ENCODE assay signal across 8 cellular contexts in the genomic region with DNA sequence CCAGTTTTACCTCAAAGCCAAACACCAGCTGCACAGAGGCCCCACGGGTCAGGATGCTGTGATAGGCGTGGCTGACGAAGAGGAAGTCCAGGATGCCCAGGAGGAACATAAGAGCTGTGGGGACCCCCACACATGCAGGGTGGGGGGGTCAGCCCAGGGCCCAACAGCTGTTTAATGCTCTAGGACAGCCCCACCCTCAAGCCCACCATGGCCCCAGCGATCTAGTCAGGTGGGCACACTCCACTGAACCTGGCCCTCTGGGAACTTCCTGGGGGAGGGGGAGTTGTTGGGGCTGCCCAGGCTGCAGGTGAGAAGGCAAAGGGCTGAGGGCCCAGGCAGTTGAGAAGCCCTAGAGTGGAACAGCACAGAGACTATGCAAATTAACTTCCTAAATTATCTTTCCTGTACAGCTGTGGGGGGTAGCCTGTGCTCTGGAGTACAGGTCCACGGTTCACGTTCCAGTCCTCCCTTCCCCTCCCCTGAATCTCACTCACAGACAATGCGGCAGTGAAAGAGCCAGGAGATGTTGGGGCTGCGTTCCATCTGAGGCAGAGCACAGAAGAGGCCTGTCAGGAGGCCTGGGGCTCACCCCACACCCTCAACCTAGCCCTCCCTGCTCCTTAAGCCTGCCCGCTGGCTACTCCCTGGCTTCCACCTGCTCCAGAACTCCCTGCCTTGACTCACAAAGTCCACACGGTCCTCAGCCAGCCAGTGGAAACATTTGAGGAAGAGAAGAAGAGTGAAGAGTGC. TPM values are rescaled to one million over a fixed set of nuclear protein-coding genes. Genes with fewer than 3 reads are reported as not detected.
DNase-seq lines count a peak whose midpoint lies in the region; ATAC-seq and TF ChIP-seq lines count a peak whose summit lies in the region.

No MANE protein-coding gene starts in this region.

- no peak for ATAC-seq in GM23338
- ATAC-seq in omental fat pad (ENCODE audit: low FRiP score) = no peak
- ATAC-seq in HG02642 (IDR thresholded peaks at IDR 0.05; ENCODE audit: poor library complexity, unreplicated experiment) = no peak

- H3K4me3 ChIP-seq in GM23338 = no peak overlapping the region
- H3K4me3 ChIP-seq in neuron (ENCODE audit: low read length) = peak overlapping the region; percentile 83

- DNase-seq in GM23338 (ENCODE audit: low spot score) (no peak), NCI-H146 (lab: John Stamatoyannopoulos, UW) (no peak), hypothalamus (lab: John Stamatoyannopoulos, UW) (no peak), omental fat pad (ENCODE audit: low spot score) (no peak)
- DNase-seq in activated naive CD8-positive, alpha-beta T cell treated with anti-CD3 and anti-CD28 coated beads for 36 hours = no peak

- peaks cover 1% of the 10 kb centered on the region for H3K36me3 ChIP-seq in GM23338 (ENCODE audit: insufficient read depth)
- H3K36me3 ChIP-seq in neuron (ENCODE audit: insufficient read depth, low read length) = peaks cover 48% of the 10 kb centered on the region

- no peak overlapping the region for H3K27ac ChIP-seq in GM23338 (ENCODE audit: low read depth)

- no peaks in the 10 kb centered on the region for H3K9me3 Mint-ChIP-seq in GM23338
- no peaks in the 10 kb centered on the region for H3K9me3 Mint-ChIP-seq in activated naive CD8-positive, alpha-beta T cell treated with anti-CD3 and anti-CD28 coated beads for 36 hours

- peak overlapping the region; percentile 97 for H3K4me3 Mint-ChIP-seq in GM23338
- H3K4me3 Mint-ChIP-seq in activated naive CD8-positive, alpha-beta T cell treated with anti-CD3 and anti-CD28 coated beads for 36 hours = peak overlapping the region; percentile 98

- H3F3A ChIP-seq in GM23338 (replicated peaks; ENCODE audit: low read depth) = peaks cover 12% of the 10 kb centered on the region; the same call in 1 of the 2 replicates

- H3K9me3 ChIP-seq in neuron (ENCODE audit: low read length) = no peaks in the 10 kb centered on the region

- TF ChIP-seq CTCF in GM23338 (conservative IDR thresholded peaks at IDR 0.05; ENCODE audit: low read depth in 2 of 2) (no peak), omental fat pad (IDR thresholded peaks at IDR 0.05) (no peak)

- H3K4me2 ChIP-seq in GM23338 = peak overlapping the region; percentile 99

- peak; percentile 62 for TF ChIP-seq POLR2A in GM10847 (IDR thresholded peaks at IDR 0.05; ENCODE audit: extremely low read depth, insufficient read length)

- no peaks in the 10 kb centered on the region for H3K9me2 ChIP-seq in GM23338 (ENCODE audit: insufficient read depth)

- H3K4me1 ChIP-seq in GM23338 (ENCODE audit: insufficient read depth) = peaks cover 20% of the 10 kb centered on the region; the same call in 1 of the 2 replicates
- peaks cover 23% of the 10 kb centered on the region for H3K4me1 ChIP-seq in neuron (ENCODE audit: insufficient read depth, low read length)

- H3K27me3 Mint-ChIP-seq in GM23338 (ENCODE audit: insufficient read depth, low read depth, poor library complexity) = peaks cover 18% of the 10 kb centered on the region
- H3K27me3 Mint-ChIP-seq in activated naive CD8-positive, alpha-beta T cell treated with anti-CD3 and anti-CD28 coated beads for 36 hours = no peaks in the 10 kb centered on the region

- no peak overlapping the region for H2AFZ ChIP-seq in GM23338
- H2AFZ ChIP-seq in neuron (ENCODE audit: low read depth, low read length) = no peak overlapping the region

- H3K27ac Mint-ChIP-seq in GM23338 = no peak overlapping the region
- peak overlapping the region; percentile 99 for H3K27ac Mint-ChIP-seq in activated naive CD8-positive, alpha-beta T cell treated with anti-CD3 and anti-CD28 coated beads for 36 hours

- peaks cover 22% of the 10 kb centered on the region for H3K36me3 Mint-ChIP-seq in GM23338 (ENCODE audit: low read depth)
- H3K36me3 Mint-ChIP-seq in activated naive CD8-positive, alpha-beta T cell treated with anti-CD3 and anti-CD28 coated beads for 36 hours = peaks cover 6% of the 10 kb centered on the region

- H4K20me1 ChIP-seq in GM23338 (replicated peaks; ENCODE audit: insufficient read depth) = no peaks in the 10 kb centered on the region

- peaks cover 19% of the 10 kb centered on the region for H3K79me2 ChIP-seq in GM23338 (replicated peaks; ENCODE audit: insufficient read depth)

- H3K4me1 Mint-ChIP-seq in GM23338 = peaks cover 19% of the 10 kb centered on the region
- peaks cover 24% of the 10 kb centered on the region for H3K4me1 Mint-ChIP-seq in activated naive CD8-positive, alpha-beta T cell treated with anti-CD3 and anti-CD28 coated beads for 36 hours

- H3K27me3 ChIP-seq in GM23338 (ENCODE audit: insufficient read depth) (no peaks in the 10 kb centered on the region), neuron (ENCODE audit: insufficient read depth, low read length) (no peaks in the 10 kb centered on the region)

TF ChIP-seq in GM23338, 12 proteins besides CTCF, POLR2A, EP300 and RAD21 (continues in another document):
- no peak for TF ChIP-seq JUNB (IDR thresholded peaks at IDR 0.05; ENCODE audit: unreplicated experiment)

RNA-seq across cellular contexts. Expression of a gene that starts 1.9 kb away (rescaled TPM):
- total RNA-seq in GM23338 (2014; rRNA removed; shearing (Covaris generic)) = 28.3 and 28.7 TPM in 2 replicates
- polyA plus RNA-seq in GM23338 (2016; fragmentation: Nextera tagmentation; extraction: Ambion mirVana) = 13.8 and 14.0 TPM in 2 replicates
- 10 to 100 TPM; 27.5 to 29.3 TPM for total RNA-seq in activated naive CD8-positive, alpha-beta T cell treated with anti-CD3 and anti-CD28 coated beads for 36 hours
- total RNA-seq in omental fat pad = 10 to 100 TPM; 47.1 to 58.2 (median 50.5) TPM

RNA-seq across cellular contexts. Expression of a gene that starts 10.3 kb away (rescaled TPM):
- 61.9 and 64.9 TPM in 2 replicates for total RNA-seq in GM23338 (2014; rRNA removed; shearing (Covaris generic))
- 27.7 and 28.4 TPM in 2 replicates for polyA plus RNA-seq in GM23338 (2016; fragmentation: Nextera tagmentation; extraction: Ambion mirVana)
- total RNA-seq in activated naive CD8-positive, alpha-beta T cell treated with anti-CD3 and anti-CD28 coated beads for 36 hours = 100 to 1,000 TPM in 1 of 2 experiments, 10 to 100 TPM in 1; 99.9 to 100 TPM
- total RNA-seq in omental fat pad = 10 to 100 TPM; 37.2 to 47.9 (median 43.2) TPM

RNA-seq across cellular contexts. Expression of a gene that starts 10.5 kb away (rescaled TPM):
- total RNA-seq in GM23338 (2014; rRNA removed; shearing (Covaris generic)) = 262 and 329 TPM in 2 replicates
- 1,177 and 1,316 TPM in 2 replicates for polyA plus RNA-seq in GM23338 (2016; fragmentation: Nextera tagmentation; extraction: Ambion mirVana)
- total RNA-seq in activated naive CD8-positive, alpha-beta T cell treated with anti-CD3 and anti-CD28 coated beads for 36 hours = 1,000 to 10,000 TPM; 1,087 to 1,097 TPM
- total RNA-seq in omental fat pad = 100 to 1,000 TPM; 612 to 842 (median 711) TPM

RNA-seq across cellular contexts. Expression of a gene that starts 14.9 kb away (rescaled TPM):
- total RNA-seq in GM23338 (2014; rRNA removed; shearing (Covaris generic)) = 17.4 and 18.1 TPM in 2 replicates
- polyA plus RNA-seq in GM23338 (2016; fragmentation: Nextera tagmentation; extraction: Ambion mirVana) = 17.7 and 18.3 TPM in 2 replicates
- 10 to 100 TPM; 14.9 to 15.1 TPM for total RNA-seq in activated naive CD8-positive, alpha-beta T cell treated with anti-CD3 and anti-CD28 coated beads for 36 hours
- total RNA-seq in omental fat pad = 10 to 100 TPM; 12.1 to 18.6 (median 15.3) TPM

RNA-seq across cellular contexts. Expression of a gene that starts 20.7 kb away (rescaled TPM):
- total RNA-seq in GM23338 (2014; rRNA removed; shearing (Covaris generic)) = 70.2 and 82.3 TPM in 2 replicates
- polyA plus RNA-seq in GM23338 (2016; fragmentation: Nextera tagmentation; extraction: Ambion mirVana) = 43.5 and 48.7 TPM in 2 replicates
- 10 to 100 TPM; 12.3 to 14.7 TPM for total RNA-seq in activated naive CD8-positive, alpha-beta T cell treated with anti-CD3 and anti-CD28 coated beads for 36 hours
- 100 to 1,000 TPM in 1 of 4 donors, 10 to 100 TPM in 3; 44.8 to 345 (median 88.6) TPM for total RNA-seq in omental fat pad
